In genomic region chr9:112765281-112765680, GRCh38 we compare ENCODE assay signal across 14 cellular contexts. TPM values are rescaled to one million over a fixed set of nuclear protein-coding genes. Genes with fewer than 3 reads are reported as not detected.
DNase-seq lines count a peak whose midpoint lies in the region; TF ChIP-seq lines count a peak whose summit lies in the region.
"Had no signal": no experiment of that assay in that cellular context is flagged by ENCODE, and none has a peak within 500 bp of the region (broad histone marks: within the 10 kb centered on the region; RNA-seq: fewer than 3 reads in every experiment).

No MANE protein-coding gene starts in this region.

- DNase-seq in DMS53 (lab: John Stamatoyannopoulos, UW) (peak; percentile 18), DMS53 treated with DMSO at 0.1 percent for 48 hours (lab: John Stamatoyannopoulos, UW; ENCODE audit: unreplicated experiment) (no peak), NCI-H69 (lab: John Stamatoyannopoulos, UW) (peak; percentile 49), cerebellum (ENCODE audit: low spot score) (peak; percentile 58), neural progenitor cell (ENCODE audit: low spot score) (no peak), iPS-NIHi7 (ENCODE audit: extremely low spot score) (no peak), suprapubic skin (ENCODE audit: low spot score in 2 of 2) (no peak), esophagus squamous epithelium (lab: John Stamatoyannopoulos, UW) (no peak)
- DNase-seq: CD8-positive, alpha-beta memory T cell; DMS79; GOT3 had no signal

- H3K9me3 ChIP-seq in neural progenitor cell (ENCODE audit: low read depth) (no peaks in the 10 kb centered on the region), suprapubic skin (no peaks in the 10 kb centered on the region), esophagus squamous epithelium (peaks cover 0 to 4% (median 0%) of the 10 kb centered on the region in 3 donors)

- peak overlapping the region; percentile 63 for H3K4me2 ChIP-seq in neural progenitor cell

- H2AFZ ChIP-seq in neural progenitor cell (replicated peaks): no peak overlapping the region

- no peak overlapping the region for H3K27ac Mint-ChIP-seq in neural progenitor cell

- intact Hi-C loops in esophagus squamous epithelium (cut with DNase I): no loop called here

- WGBS in suprapubic skin: 92% methylated on average over 1 of the region's 1 CpG
- 87 to 96% methylated on average over 1 of the region's 1 CpG for WGBS in esophagus squamous epithelium, 2 donors

- no peak for TF ChIP-seq EP300 in suprapubic skin (IDR thresholded peaks at IDR 0.05)

- peaks cover 10% of the 10 kb centered on the region for H3K9me3 Mint-ChIP-seq in neural progenitor cell

- H3K4me3 ChIP-seq in neural progenitor cell (no peak overlapping the region), suprapubic skin (no peak overlapping the region), esophagus squamous epithelium (no peak overlapping the region)

- H3K27ac ChIP-seq in neural progenitor cell (no peak overlapping the region), suprapubic skin (no peak overlapping the region), esophagus squamous epithelium (no peak overlapping the region)
- H3K27ac ChIP-seq: 22Rv1 had no signal

- TF ChIP-seq CTCF in neural progenitor cell (IDR thresholded peaks at IDR 0.05) (no peak), suprapubic skin (IDR thresholded peaks at IDR 0.05) (no peak), esophagus squamous epithelium (IDR thresholded peaks at IDR 0.05) (no peak)

- peaks cover 12% of the 10 kb centered on the region for H3K4me1 Mint-ChIP-seq in neural progenitor cell

- H3K4me1 ChIP-seq in neural progenitor cell (peaks cover 16% of the 10 kb centered on the region), suprapubic skin (no peaks in the 10 kb centered on the region), esophagus squamous epithelium (no peaks in the 10 kb centered on the region)

- no peaks in the 10 kb centered on the region for H3K27me3 Mint-ChIP-seq in neural progenitor cell (ENCODE audit: insufficient read depth, low read depth)
- H3K27me3 Mint-ChIP-seq: CD8-positive, alpha-beta memory T cell had no signal

- peaks cover 22% of the 10 kb centered on the region for H3K79me2 ChIP-seq in neural progenitor cell (ENCODE audit: low read depth)

- no peak for TF ChIP-seq POLR2A in suprapubic skin (IDR thresholded peaks at IDR 0.05)
- no peak for TF ChIP-seq POLR2A in esophagus squamous epithelium (IDR thresholded peaks at IDR 0.05)

- peaks cover 7% of the 10 kb centered on the region for H4K20me1 ChIP-seq in neural progenitor cell (ENCODE audit: low read depth)

- H3K27me3 ChIP-seq in neural progenitor cell (no peaks in the 10 kb centered on the region), suprapubic skin (no peaks in the 10 kb centered on the region), esophagus squamous epithelium (no peaks in the 10 kb centered on the region)

- no peak overlapping the region for H3K4me3 Mint-ChIP-seq in neural progenitor cell
- H3K4me3 Mint-ChIP-seq: CD14-positive monocyte; CD8-positive, alpha-beta memory T cell; H9 had no signal

- H3K9ac ChIP-seq in neural progenitor cell: no peak overlapping the region

- no peaks in the 10 kb centered on the region for H3K36me3 ChIP-seq in neural progenitor cell
- H3K36me3 ChIP-seq in suprapubic skin: no peaks in the 10 kb centered on the region
- no peaks in the 10 kb centered on the region for H3K36me3 ChIP-seq in esophagus squamous epithelium

- H3F3A ChIP-seq in neural progenitor cell (ENCODE audit: low read depth): peaks cover 11% of the 10 kb centered on the region

- peaks cover 3% of the 10 kb centered on the region for H3K36me3 Mint-ChIP-seq in neural progenitor cell

RNA-seq across cellular contexts. Expression of gene SNX30, which starts 14.7 kb away (rescaled TPM):
- 22.2 TPM for total RNA-seq in cerebellum
- 18.7 and 19.9 TPM in 2 replicates for total RNA-seq in neural progenitor cell (ENCODE audit: low replicate concordance)
- 10 to 100 TPM; 12.8 to 16.1 (median 14.4) TPM for total RNA-seq in suprapubic skin
- total RNA-seq in esophagus squamous epithelium: 10 to 100 TPM in 1 of 4 donors, 1 to 10 TPM in 3; 4.8 to 10.2 (median 9.3) TPM

RNA-seq across cellular contexts. Expression of gene INIP, which starts 47.4 kb away (rescaled TPM):
- total RNA-seq in cerebellum (23.3 TPM), neural progenitor cell (ENCODE audit: low replicate concordance) (31.7 and 39.7 TPM in 2 replicates), suprapubic skin (10 to 100 TPM in 3 of 4 donors, 1 to 10 TPM in 1; 9.0 to 14.9 (median 14.2) TPM), esophagus squamous epithelium (10 to 100 TPM in 3 of 4 donors, 1 to 10 TPM in 1; 8.1 to 14.9 (median 12.5) TPM)

Comparison
In these comparisons a context has a peak if more than half of its experiments do, and no peak if none do; other contexts are left out.
1. DNase-seq: peak in DMS53 (single experiment), NCI-H69 (single experiment) and cerebellum (single experiment); none in DMS53 treated with DMSO at 0.1 percent for 48 hours (single experiment), neural progenitor cell (single experiment), iPS-NIHi7 (single experiment), suprapubic skin (0 of 2) and esophagus squamous epithelium (single experiment).